In genomic region chr14:99756796-99757195, GRCh38 we compare ENCODE assay signal across 1 cellular context.
TF ChIP-seq lines count a peak whose summit lies in the region.

No MANE protein-coding gene starts in this region.

TF ChIP-seq in endothelial cell of umbilical vein, 7 proteins besides CTCF, POLR2A, EP300 and RAD21 (continued from another document):
- no peak for TF ChIP-seq FOS (IDR thresholded peaks at IDR 0.05; ENCODE audit: borderline replicate concordance, insufficient read depth, low read length)
- no peak for TF ChIP-seq GATA2 (IDR thresholded peaks at IDR 0.05; ENCODE audit: insufficient read depth, insufficient read length, low read depth, low read length)
- TF ChIP-seq MAX (IDR thresholded peaks at IDR 0.05; ENCODE audit: insufficient read depth, insufficient read length) = no peak
- TF ChIP-seq POLR2AphosphoS5 (IDR thresholded peaks at IDR 0.05; ENCODE audit: insufficient read depth, low read depth, low read length) = no peak
